In genomic region chr10:114937962-114938817, GRCh38 we compare ENCODE assay signal across 8 cellular contexts. TPM values are rescaled to one million over a fixed set of nuclear protein-coding genes. Genes with fewer than 3 reads are reported as not detected.
DNase-seq lines count a peak whose midpoint lies in the region; ATAC-seq and TF ChIP-seq lines count a peak whose summit lies in the region.

TSS of gene TRUB1 (plus strand) at chr10:114938195. CDS start at chr10:114938254, 59 bp downstream.

- POLR2A ChIA-PET in BJ (lab: Charles Lee), result interaction anchor here (0.7 kb wide), 1 partner anchor 19 kb away, joined by 6 read pairs; no protein-coding TSS in a partner anchor

- H3K4me3 ChIP-seq in BJ (ENCODE audit: low read depth, low read length), result peak within 1 kb of the TSS; percentile 90

- peaks cover 31% of the 10 kb centered on the region for H3K4me1 Mint-ChIP-seq in activated CD4-positive, alpha-beta T cell treated with anti-CD3 and anti-CD28 coated beads, Interleukin-2, amount 10 ng/mL, durations not matched to agents 24 days and 14 days

- peaks cover 13% of the 10 kb centered on the region for H3K36me3 Mint-ChIP-seq in activated CD4-positive, alpha-beta T cell treated with anti-CD3 and anti-CD28 coated beads, Interleukin-2, amount 10 ng/mL, durations not matched to agents 24 days and 14 days (ENCODE audit: low read depth)

- H3K4me3 Mint-ChIP-seq in activated CD4-positive, alpha-beta T cell treated with anti-CD3 and anti-CD28 coated beads, Interleukin-2, amount 10 ng/mL, durations not matched to agents 24 days and 14 days, result peak within 1 kb of the TSS; percentile 94

- peak; percentile 85 for DNase-seq in BJ (ENCODE audit: low read depth)
- peak; percentile 73 for DNase-seq in NCI-H526 treated with DMSO at 0.1 percent for 48 hours (lab: John Stamatoyannopoulos, UW)
- peak; percentile 96 for DNase-seq in activated CD4-positive, alpha-beta T cell treated with anti-CD3 and anti-CD28 coated beads, Interleukin-2, amount 10 ng/mL, durations not matched to agents 24 days and 14 days
- DNase-seq in dedifferentiated amniotic fluid mesenchymal stem cell (ENCODE audit: extremely low spot score), result peak; percentile 98
- DNase-seq in left kidney (ENCODE audit: low read depth, low spot score), result peak; percentile 99
- DNase-seq in stimulated activated CD4-positive, alpha-beta T cell treated with anti-CD3 and anti-CD28 coated beads, Interleukin-2, amount 100 ng/mL, for 24 hours, result peak; percentile 87 to 88

- H3K27me3 ChIP-seq in BJ (ENCODE audit: control insufficient read depth, insufficient read depth, low read length), result no peaks in the 10 kb centered on the region

- no peaks in the 10 kb centered on the region for H3K27me3 Mint-ChIP-seq in activated CD4-positive, alpha-beta T cell treated with anti-CD3 and anti-CD28 coated beads, Interleukin-2, amount 10 ng/mL, durations not matched to agents 24 days and 14 days

- H3K36me3 ChIP-seq in BJ (ENCODE audit: control insufficient read depth, insufficient read depth, low read length), result peaks cover 2% of the 10 kb centered on the region; the same call in 1 of the 2 replicates

- peak within 1 kb of the TSS; percentile 94 for H3K27ac Mint-ChIP-seq in activated CD4-positive, alpha-beta T cell treated with anti-CD3 and anti-CD28 coated beads, Interleukin-2, amount 10 ng/mL, durations not matched to agents 24 days and 14 days

- CTCF ChIA-PET in BJ (lab: Yijun Ruan, JAX), result interaction anchor here (1.0 kb wide), 1 partner anchor 58 kb away, joined by 3 read pairs; no protein-coding TSS in a partner anchor

- H3K9me3 Mint-ChIP-seq in activated CD4-positive, alpha-beta T cell treated with anti-CD3 and anti-CD28 coated beads, Interleukin-2, amount 10 ng/mL, durations not matched to agents 24 days and 14 days, result no peaks in the 10 kb centered on the region

- intact Hi-C loops in activated CD4-positive, alpha-beta T cell treated with anti-CD3 and anti-CD28 coated beads, Interleukin-2, amount 10 ng/mL, durations not matched to agents 24 days and 14 days (cut with micrococcal nuclease), result loop anchor here (2.0 to 10.0 kb wide), 5 partner anchors 23 to 763 kb away; partner anchors contain the start of genes ATRNL1, CCDC186 and TDRD1

- ATAC-seq in GM19324 (IDR thresholded peaks at IDR 0.05; ENCODE audit: low FRiP score, unreplicated experiment), result peak; percentile 100
- peak; percentile 99 for ATAC-seq in HG03469 (IDR thresholded peaks at IDR 0.05; ENCODE audit: unreplicated experiment)

- no peak for TF ChIP-seq CTCF in BJ (IDR thresholded peaks at IDR 0.05; ENCODE audit: insufficient read depth, low read depth, low read length)

RNA-seq across cellular contexts. Expression of gene TRUB1, which starts in this region (rescaled TPM):
- polyA plus RNA-seq in BJ (2011; rRNA removed), result 10.2 and 14.5 TPM in 2 replicates
- 7.7 and 10.5 TPM in 2 replicates for polyA minus RNA-seq in BJ (2011; rRNA and poly(A)+ RNA removed)
- total RNA-seq in activated CD4-positive, alpha-beta T cell treated with anti-CD3 and anti-CD28 coated beads, Interleukin-2, amount 10 ng/mL, durations not matched to agents 24 days and 14 days, result 18.5 and 20.9 TPM in 2 replicates

Comparison
In these comparisons a context has a peak if more than half of its experiments do, and no peak if none do; other contexts are left out.
1. Peak in every context shown above with its lines: DNase-seq, ATAC-seq and H3K4me3 ChIP-seq.